Comparison of ENCODE assay signal across 23 cellular contexts in genomic region chr18:3857544-3857943, GRCh38.
DNase-seq lines count a peak whose midpoint lies in the region; ATAC-seq, FAIRE-seq and TF ChIP-seq lines count a peak whose summit lies in the region.
"Had no signal": no experiment of that assay in that cellular context is flagged by ENCODE, and none has a peak within 500 bp of the region (broad histone marks: within the 10 kb centered on the region; RNA-seq: fewer than 3 reads in every experiment).

No MANE protein-coding gene starts in this region.

- H3K4me1 ChIP-seq in esophagus muscularis mucosa, result no peaks in the 10 kb centered on the region
- H3K4me1 ChIP-seq: adrenal gland, lower lobe of right lung, pancreas had no signal

- DNase-seq in GM03348 (ENCODE audit: low spot score), result peak; percentile 38
- peak; percentile 41 for DNase-seq in RCC 7860 (ENCODE audit: low spot score)
- peak; percentile 28 for DNase-seq in fibroblast of pulmonary artery (ENCODE audit: low read depth)
- DNase-seq in stromal cell of bone marrow (ENCODE audit: low read depth), result peak; percentile 25
- no peak for DNase-seq in esophagus muscularis mucosa (ENCODE audit: extremely low spot score)
- DNase-seq in iPS-NIHi7 (ENCODE audit: extremely low spot score), result no peak
- DNase-seq: activated CD4-positive, alpha-beta T cell treated with anti-CD3 and anti-CD28 coated beads for 48 hours; adrenal gland; Calu3; lower lobe of right lung; NCI-H187 treated with DMSO at 0.1 percent for 48 hours; NCI-H446 treated with DMSO at 0.1 percent for 48 hours; NK-92 treated with Interleukin-12 subunit alpha and Interleukin-12 subunit beta, amount 100 ng/mL, for 24 hours; pancreas had no signal

- WGBS in esophagus muscularis mucosa, result 79% methylated on average over 1 of the region's 1 CpG

- H3K4me3 ChIP-seq in fibroblast of pulmonary artery (replicated peaks; ENCODE audit: low read depth, low read length), result no peak overlapping the region
- H3K4me3 ChIP-seq in esophagus muscularis mucosa, result no peak overlapping the region
- H3K4me3 ChIP-seq: adrenal gland, K562, lower lobe of right lung, pancreas, thoracic aorta had no signal

- no peak for FAIRE-seq in RCC 7860 (lab: Jason Lieb, UNC)
- FAIRE-seq: GM19239, H1, islet of Langerhans, K562, pancreas had no signal

- no peaks in the 10 kb centered on the region for H3K36me3 ChIP-seq in esophagus muscularis mucosa
- H3K36me3 ChIP-seq: adrenal gland, lower lobe of right lung, pancreas, thoracic aorta had no signal

- ATAC-seq in HG02885 (IDR thresholded peaks at IDR 0.05; ENCODE audit: poor library complexity, unreplicated experiment), result no peak
- ATAC-seq: K562; lower lobe of right lung; pancreas; sciatic nerve; stimulated activated memory B cell treated with anti-CD40 and anti-IgM and Interleukin-4, amounts not matched to agents 10 μg/mL and 1 μg/mL and 100 μg/mL, for 72 hours had no signal

- TF ChIP-seq CTCF in fibroblast of pulmonary artery (IDR thresholded peaks at IDR 0.05; ENCODE audit: low read length, missing control alignments) (no peak), esophagus muscularis mucosa (IDR thresholded peaks at IDR 0.05) (no peak)

- no peak for TF ChIP-seq EP300 in esophagus muscularis mucosa (IDR thresholded peaks at IDR 0.05)

- H3K27ac ChIP-seq in esophagus muscularis mucosa (replicated peaks in 1 of 4), result no peak overlapping the region
- H3K27ac ChIP-seq: adrenal gland, HL-60, lower lobe of right lung, pancreas, thoracic aorta had no signal

- no peaks in the 10 kb centered on the region for H3K9me3 ChIP-seq in esophagus muscularis mucosa
- H3K9me3 ChIP-seq: lower lobe of right lung, pancreas, thoracic aorta had no signal

- TF ChIP-seq POLR2A in esophagus muscularis mucosa (IDR thresholded peaks at IDR 0.05; ENCODE audit: low read depth), result no peak

- intact Hi-C loops in esophagus muscularis mucosa (cut with DNase I), result no loop called here

- H3K27me3 ChIP-seq in esophagus muscularis mucosa, result no peaks in the 10 kb centered on the region
- H3K27me3 ChIP-seq: adrenal gland had no signal

Comparison
In these comparisons a context has a peak if more than half of its experiments do, and no peak if none do; other contexts are left out.
1. DNase-seq: peak in GM03348 (single experiment), RCC 7860 (single experiment), fibroblast of pulmonary artery (single experiment) and stromal cell of bone marrow (single experiment); none in esophagus muscularis mucosa (single experiment) and iPS-NIHi7 (single experiment).